Comparison of ENCODE assay signal across 28 cellular contexts in the genomic region with DNA sequence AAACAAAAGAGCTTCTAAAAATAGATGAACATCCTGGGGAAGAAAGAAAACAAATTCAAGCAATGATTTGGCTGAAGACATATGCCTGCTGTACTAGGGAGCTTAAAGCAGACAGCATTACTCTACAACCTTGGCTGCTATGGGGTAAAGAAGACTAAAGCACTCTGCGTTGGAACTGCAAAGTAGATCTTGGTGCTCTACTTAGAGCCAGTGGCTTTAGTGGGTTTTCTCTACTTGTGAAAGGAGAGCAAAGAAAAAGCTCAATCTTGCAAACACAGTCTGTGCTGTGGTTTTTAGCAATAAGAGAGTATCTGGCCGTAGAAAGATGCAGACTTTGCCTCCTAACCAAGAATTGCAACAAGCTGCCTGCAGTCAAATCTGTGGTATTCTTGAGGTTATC.
"Had no signal": no experiment of that assay in that cellular context is flagged by ENCODE, and none has a peak within 500 bp of the region (broad histone marks: within the 10 kb centered on the region; RNA-seq: fewer than 3 reads in every experiment).

No MANE protein-coding gene starts in this region.

- H3K4me3 ChIP-seq: left lung, lower lobe of right lung, pancreas, prostate gland, skin epidermis, stomach, testis, thyroid gland, transverse colon, upper lobe of left lung, vagina had no signal

- H3K4me1 ChIP-seq: left lung, lower lobe of right lung, pancreas, prostate gland, stomach, testis, thyroid gland, transverse colon, upper lobe of left lung, vagina had no signal

- H3K36me3 ChIP-seq: left lung, lower lobe of right lung, pancreas, prostate gland, stomach, thyroid gland, transverse colon, upper lobe of left lung, vagina had no signal

- H3K27ac ChIP-seq: left lung, lower lobe of right lung, pancreas, prostate gland, skin epidermis, stomach, testis, thyroid gland, transverse colon, upper lobe of left lung, vagina had no signal

- H3K9me3 ChIP-seq: left lung, lower lobe of right lung, pancreas, prostate gland, stomach, testis, thyroid gland, transverse colon, upper lobe of left lung, vagina had no signal

- DNase-seq: hippocampal formation; kidney; left colon; left lung; lower lobe of right lung; mammary epithelial cell; mesenchymal stem cell; naive B cell; natural killer cell; nephron progenitor cell; pancreas; posterior cingulate gyrus; retina; right cardiac atrium; stimulated activated CD4-positive, alpha-beta T cell treated with anti-CD3 and anti-CD28 coated beads, Interleukin-12 subunit alpha, Interleukin-12 subunit beta, amount 100 ng/mL, for 4 hours; stimulated activated CD4-positive, alpha-beta T cell treated with anti-CD3 and anti-CD28 coated beads, Interleukin-15, amount 100 ng/mL, for 24 hours; stimulated activated CD4-positive, alpha-beta T cell treated with anti-CD3 and anti-CD28 coated beads, Interleukin-2, amount 100 ng/mL, for 24 hours; stimulated activated CD4-positive, alpha-beta T cell treated with anti-CD3 and anti-CD28 coated beads, Interleukin-4, amount 100 ng/mL, for 1 hour; stimulated activated naive B cell treated with anti-CD40 and anti-IgM and Interleukin-4, amounts not matched to agents 10 μg/mL and 1 μg/mL and 100 μg/mL, for 72 hours; stimulated activated naive CD8-positive, alpha-beta T cell treated with anti-CD3 and anti-CD28 coated beads, Interleukin-15, Interleukin-2, amounts not matched to agents 100 U/mL and 50 U/mL, for 24 hours; stomach; testis; thyroid gland; transverse colon; upper lobe of left lung had no signal

- H3K27me3 ChIP-seq: left lung, pancreas, stomach, testis, thyroid gland, transverse colon, upper lobe of left lung, vagina had no signal
